ENCODE assay signal across 8 cellular contexts in genomic region chr22:46803031-46803880, GRCh38. TPM values are rescaled to one million over a fixed set of nuclear protein-coding genes. Genes with fewer than 3 reads are reported as not detected.
DNase-seq lines count a peak whose midpoint lies in the region; ATAC-seq, FAIRE-seq and TF ChIP-seq lines count a peak whose summit lies in the region.

No MANE protein-coding gene starts in this region.

- POLR2A ChIA-PET in AG04449 (lab: Yijun Ruan, JAX) = no interaction called here

- no peaks in the 10 kb centered on the region for H3K4me1 ChIP-seq in small intestine (ENCODE audit: control insufficient read depth in 2 of 2, insufficient read depth in 1 of 2, low read depth in 1 of 2, low read length in 1 of 2)

- 19 to 33% (median 24%) methylated on average over 25 to 28 of the region's 28 CpGs for WGBS in small intestine, 3 donors

- CTCF ChIA-PET in AG04449 (lab: Yijun Ruan, JAX) = interaction anchor here (0.7 to 8.9 kb wide), 22 partner anchors 10 to 1690 kb away, joined by 3 to 161 read pairs (median 4); partner anchors contain the start of gene TBC1D22A

- H3K27ac ChIP-seq in small intestine (ENCODE audit: low read depth in 1 of 2, low read length in 1 of 2) = no peak overlapping the region

- intact Hi-C loops in Right ventricle myocardium inferior (cut with DNase I) = loop anchor here (5.0 kb wide), 1 partner anchor 41 kb away; the partner anchor contains the start of gene TBC1D22A

- H3K9me3 ChIP-seq in small intestine (ENCODE audit: control insufficient read depth, low read depth) = no peaks in the 10 kb centered on the region

- no peak for FAIRE-seq in small intestine (lab: Jason Lieb, UNC)

- H3K4me3 ChIP-seq in AG04449 (ENCODE audit: low read depth, low read length) (no peak overlapping the region), small intestine (ENCODE audit: low read depth in 1 of 2, low read length in 2 of 2) (no peak overlapping the region)

- DNase-seq in AG04449 (ENCODE audit: low read depth, low spot score) = no peak
- peak; percentile 64 for DNase-seq in RPMI8226
- DNase-seq in activated effector memory CD4-positive, alpha-beta T cell treated with Interleukin-2 at 50 U/mL for 16 hours = peak; percentile 49
- peak; percentile 89 for DNase-seq in Right ventricle myocardium inferior (ENCODE audit: missing footprints)
- DNase-seq in small intestine = peak; percentile 47
- no peak for DNase-seq in midbrain (lab: John Stamatoyannopoulos, UW)

- peak; percentile 90 for TF ChIP-seq CTCF in AG04449 (IDR thresholded peaks at IDR 0.05; ENCODE audit: insufficient read depth, low read length, missing control alignments)

- no peaks in the 10 kb centered on the region for H3K27me3 ChIP-seq in small intestine (ENCODE audit: control insufficient read depth in 2 of 2, insufficient read depth in 2 of 2, low read length in 2 of 2)

- ATAC-seq in GM21619 (IDR thresholded peaks at IDR 0.05; ENCODE audit: unreplicated experiment) = peak; percentile 61
- ATAC-seq in Right ventricle myocardium inferior = peak; percentile 50
- ATAC-seq in HG03469 (IDR thresholded peaks at IDR 0.05; ENCODE audit: unreplicated experiment) = no peak

- H3K36me3 ChIP-seq in small intestine (ENCODE audit: control insufficient read depth in 2 of 2, insufficient read depth in 2 of 2, low read length in 2 of 2) = peaks cover 0 to 13% of the 10 kb centered on the region in 2 donors

RNA-seq across cellular contexts. Expression of gene TBC1D22A, which starts 40.8 kb away (rescaled TPM):
- 14.6 TPM for total RNA-seq in Right ventricle myocardium inferior
- polyA plus RNA-seq in small intestine = 10 to 100 TPM; 17.7 to 23.0 (median 18.9) TPM

Comparison
In these comparisons a context has a peak if more than half of its experiments do, and no peak if none do; other contexts are left out.
1. DNase-seq: peak in RPMI8226 (single experiment), activated effector memory CD4-positive, alpha-beta T cell treated with Interleukin-2 at 50 U/mL for 16 hours (single experiment), Right ventricle myocardium inferior (single experiment) and small intestine (single experiment); none in AG04449 (single experiment) and midbrain (single experiment).